Comparison of ENCODE assay signal across 31 cellular contexts in genomic region chr19:31730270-31730669, GRCh38.
"Had no signal": no experiment of that assay in that cellular context is flagged by ENCODE, and none has a peak within 500 bp of the region (broad histone marks: within the 10 kb centered on the region; RNA-seq: fewer than 3 reads in every experiment).

No MANE protein-coding gene starts in this region.

- H3K27ac Mint-ChIP-seq: activated B cell treated with CpG ODN at 0.5 μM for 24 hours; activated CD8-positive, alpha-beta T cell treated with anti-CD3 and anti-CD28 coated beads for 36 hours; activated naive CD4-positive, alpha-beta T cell treated with anti-CD3 and anti-CD28 coated beads for 36 hours; activated naive CD4-positive, alpha-beta T cell treated with anti-CD3 and anti-CD28 coated beads, Interleukin-2, amount 50 U/mL, for 24 hours; activated naive CD8-positive, alpha-beta T cell treated with anti-CD3 and anti-CD28 coated beads for 36 hours; activated naive CD8-positive, alpha-beta T cell treated with anti-CD3 and anti-CD28 coated beads, Interleukin-2, amount 50 U/mL, for 24 hours; activated T-helper 1 cell treated with anti-CD3 and anti-CD28 coated beads, Interleukin-12 subunit alpha, Interleukin-12 subunit beta, Interleukin-2, Interleukin-4 antibody, amounts not matched to agents 30 ng/mL and 10 ng/mL and 1 ng/mL, durations not matched to agents 14 hours and 24 hours and 36 hours; activated T-helper 2 cell treated with anti-CD3 and anti-CD28 coated beads, Interferon-gamma antibody, Interleukin-2, Interleukin-4, amounts not matched to agents 10 μg/mL and 5 μg/mL and 100 μg/mL, durations not matched to agents 14 hours and 24 hours and 36 hours; T-helper 17 cell; T-helper 2 cell treated with Interferon-gamma antibody and Interleukin-4, amounts not matched to agents 5 μg/mL and 100 μg/mL, for 36 hours had no signal

- ATAC-seq: activated CD4-positive, CD25-positive, alpha-beta regulatory T cell treated with anti-CD3 and anti-CD28 coated beads, Interleukin-2, amount 50 U/mL, for 24 hours; activated CD8-positive, alpha-beta T cell treated with anti-CD3 and anti-CD28 coated beads for 36 hours; activated naive CD8-positive, alpha-beta T cell treated with anti-CD3 and anti-CD28 coated beads, Interleukin-2, amount 50 U/mL, for 24 hours; body of pancreas; T-helper 17 cell had no signal

- H3K4me1 Mint-ChIP-seq: activated B cell treated with CpG ODN at 0.5 μM for 24 hours; activated naive CD4-positive, alpha-beta T cell treated with anti-CD3 and anti-CD28 coated beads, Interleukin-2, amount 50 U/mL, for 24 hours; activated naive CD8-positive, alpha-beta T cell treated with anti-CD3 and anti-CD28 coated beads for 36 hours; activated naive CD8-positive, alpha-beta T cell treated with anti-CD3 and anti-CD28 coated beads, Interleukin-2, amount 50 U/mL, for 24 hours; T-helper 17 cell had no signal

- H3K4me3 Mint-ChIP-seq: activated B cell treated with CpG ODN at 0.5 μM for 24 hours; activated CD8-positive, alpha-beta T cell treated with anti-CD3 and anti-CD28 coated beads for 36 hours; activated naive CD4-positive, alpha-beta T cell treated with anti-CD3 and anti-CD28 coated beads for 36 hours; activated naive CD4-positive, alpha-beta T cell treated with anti-CD3 and anti-CD28 coated beads, Interleukin-2, amount 50 U/mL, for 24 hours; activated naive CD8-positive, alpha-beta T cell treated with anti-CD3 and anti-CD28 coated beads for 36 hours; activated naive CD8-positive, alpha-beta T cell treated with anti-CD3 and anti-CD28 coated beads, Interleukin-2, amount 50 U/mL, for 24 hours; activated T-helper 1 cell treated with anti-CD3 and anti-CD28 coated beads, Interleukin-12 subunit alpha, Interleukin-12 subunit beta, Interleukin-2, Interleukin-4 antibody, amounts not matched to agents 30 ng/mL and 10 ng/mL and 1 ng/mL, durations not matched to agents 14 hours and 24 hours and 36 hours; T-helper 17 cell; T-helper 2 cell treated with Interferon-gamma antibody and Interleukin-4, amounts not matched to agents 5 μg/mL and 100 μg/mL, for 36 hours had no signal

- H3K9me3 ChIP-seq: adrenal gland, body of pancreas had no signal

- H3K36me3 ChIP-seq: adrenal gland, WERI-Rb-1 had no signal

- DNase-seq: activated B cell treated with CpG ODN at 0.5 μM for 24 hours; activated CD4-positive, alpha-beta T cell treated with anti-CD3 and anti-CD28 coated beads for 48 hours; activated CD4-positive, alpha-beta T cell treated with anti-CD3 and anti-CD28 coated beads, Interleukin-2, amount 50 U/mL, for 1 hour; activated CD4-positive, alpha-beta T cell treated with anti-CD3 and anti-CD28 coated beads, Interleukin-2, amount 50 U/mL, for 48 hours; activated CD8-positive, alpha-beta memory T cell treated with anti-CD3 and anti-CD28 coated beads for 24 hours; activated CD8-positive, alpha-beta T cell treated with anti-CD3 and anti-CD28 coated beads for 36 hours; activated effector memory CD4-positive, alpha-beta T cell treated with anti-CD3 and anti-CD28 coated beads, Interleukin-2, amount 50 U/mL, for 16 hours; activated naive CD4-positive, alpha-beta T cell treated with anti-CD3 and anti-CD28 coated beads for 36 hours; activated naive CD8-positive, alpha-beta T cell treated with anti-CD3 and anti-CD28 coated beads for 36 hours; activated naive CD8-positive, alpha-beta T cell treated with anti-CD3 and anti-CD28 coated beads, Interleukin-2, amount 50 U/mL, for 24 hours; activated T-cell treated with anti-CD3 and anti-CD28 coated beads, Interleukin-2, amount 50 U/mL, for 48 hours; adrenal gland; amygdala; aorta; body of pancreas; caudate nucleus; cortex of kidney; dermis blood vessel endothelial cell; effector CD8-positive, alpha-beta T cell; foreskin fibroblast; head of caudate nucleus; T-helper 1 cell; T-helper 17 cell; T1000; WERI-Rb-1 had no signal

- H3K4me3 ChIP-seq: adrenal gland, body of pancreas had no signal

- H3K4me1 ChIP-seq: adrenal gland, body of pancreas had no signal

- H3K27me3 ChIP-seq: adrenal gland, body of pancreas had no signal

- H3K27me3 Mint-ChIP-seq: activated B cell treated with CpG ODN at 0.5 μM for 24 hours; activated CD8-positive, alpha-beta T cell treated with anti-CD3 and anti-CD28 coated beads for 36 hours; activated naive CD4-positive, alpha-beta T cell treated with anti-CD3 and anti-CD28 coated beads, Interleukin-2, amount 50 U/mL, for 24 hours; activated naive CD8-positive, alpha-beta T cell treated with anti-CD3 and anti-CD28 coated beads for 36 hours; activated naive CD8-positive, alpha-beta T cell treated with anti-CD3 and anti-CD28 coated beads, Interleukin-2, amount 50 U/mL, for 24 hours; T-helper 17 cell had no signal

- H3K9me3 Mint-ChIP-seq: activated CD8-positive, alpha-beta T cell treated with anti-CD3 and anti-CD28 coated beads for 36 hours; activated naive CD4-positive, alpha-beta T cell treated with anti-CD3 and anti-CD28 coated beads, Interleukin-2, amount 50 U/mL, for 24 hours; activated naive CD8-positive, alpha-beta T cell treated with anti-CD3 and anti-CD28 coated beads, Interleukin-2, amount 50 U/mL, for 24 hours; activated T-helper 2 cell treated with anti-CD3 and anti-CD28 coated beads, Interferon-gamma antibody, Interleukin-2, Interleukin-4, amounts not matched to agents 10 μg/mL and 5 μg/mL and 100 μg/mL, durations not matched to agents 14 hours and 24 hours and 36 hours had no signal

- H3K36me3 Mint-ChIP-seq: activated naive CD4-positive, alpha-beta T cell treated with anti-CD3 and anti-CD28 coated beads, Interleukin-2, amount 50 U/mL, for 24 hours; activated naive CD8-positive, alpha-beta T cell treated with anti-CD3 and anti-CD28 coated beads for 36 hours had no signal

- H3K27ac ChIP-seq: adrenal gland, body of pancreas, epithelial cell of prostate, WERI-Rb-1 had no signal
